In genomic region chr1:159838715-159839114, GRCh38 we compare ENCODE assay signal across 15 cellular contexts. TPM values are rescaled to one million over a fixed set of nuclear protein-coding genes. Genes with fewer than 3 reads are reported as not detected.
DNase-seq lines count a peak whose midpoint lies in the region; ATAC-seq and TF ChIP-seq lines count a peak whose summit lies in the region.
"Had no signal": no experiment of that assay in that cellular context is flagged by ENCODE, and none has a peak within 500 bp of the region (broad histone marks: within the 10 kb centered on the region; RNA-seq: fewer than 3 reads in every experiment).

No MANE protein-coding gene starts in this region.

- H3K9me3 ChIP-seq in transverse colon (no peaks in the 10 kb centered on the region), osteoblast (ENCODE audit: low read depth, low read length) (no peaks in the 10 kb centered on the region)
- H3K9me3 ChIP-seq: right atrium auricular region, vagina had no signal

- in situ Hi-C loops in transverse colon (cut with MboI; ENCODE audit: low pct_ligation_motif_present in 1 of 4, low pct_unique_long_range_greater_than_20kb in 1 of 4, low sequenced_read_pairs in 3 of 4): no loop called here

- ATAC-seq in activated naive CD4-positive, alpha-beta T cell treated with anti-CD3 and anti-CD28 coated beads, Interleukin-2, amount 50 U/mL, for 72 hours: peak; percentile 53 to 70
- ATAC-seq in HG02798 (IDR thresholded peaks at IDR 0.05; ENCODE audit: poor library complexity, unreplicated experiment): peak; percentile 33
- ATAC-seq in HG03521 (IDR thresholded peaks at IDR 0.05; ENCODE audit: unreplicated experiment): peak; percentile 39

- no peak for DNase-seq in activated naive CD4-positive, alpha-beta T cell treated with anti-CD3 and anti-CD28 coated beads, Interleukin-2, amount 50 U/mL, for 72 hours (ENCODE audit: low spot score in 2 of 2)
- DNase-seq in activated naive CD4-positive, alpha-beta T cell treated with anti-CD3 and anti-CD28 coated beads, Interleukin-2, amount 10 ng/mL, durations not matched to agents 7 days and 5 days: no peak
- DNase-seq in transverse colon (no peak), osteoblast (ENCODE audit: insufficient read length, low spot score, missing footprints) (no peak), GM20000 (ENCODE audit: low spot score) (no peak), NCI-H1417 treated with DMSO at 0.1 percent for 48 hours (lab: John Stamatoyannopoulos, UW) (no peak)
- DNase-seq: NCI-H1436 had no signal

- H3K4me3 ChIP-seq in transverse colon: no peak overlapping the region
- no peak overlapping the region for H3K4me3 ChIP-seq in osteoblast (ENCODE audit: insufficient read depth, low read length)
- H3K4me3 ChIP-seq: right atrium auricular region, vagina had no signal

- no peak overlapping the region for H3K27ac Mint-ChIP-seq in activated naive CD4-positive, alpha-beta T cell treated with anti-CD3 and anti-CD28 coated beads, Interleukin-2, amount 50 U/mL, for 72 hours
- no peak overlapping the region for H3K27ac Mint-ChIP-seq in activated naive CD4-positive, alpha-beta T cell treated with anti-CD3 and anti-CD28 coated beads, Interleukin-2, amount 10 ng/mL, durations not matched to agents 7 days and 5 days

- no peaks in the 10 kb centered on the region for H3K36me3 ChIP-seq in transverse colon
- no peaks in the 10 kb centered on the region for H3K36me3 ChIP-seq in osteoblast (ENCODE audit: insufficient read depth, low read length)
- H3K36me3 ChIP-seq: vagina had no signal

- TF ChIP-seq POLR2A in transverse colon (IDR thresholded peaks at IDR 0.05): no peak

- CTCF ChIA-PET in activated naive CD4-positive, alpha-beta T cell treated with anti-CD3 and anti-CD28 coated beads, Interleukin-2, amount 10 ng/mL, durations not matched to agents 7 days and 5 days (lab: Charles Lee): no interaction called here

- no peak overlapping the region for H2AFZ ChIP-seq in osteoblast (ENCODE audit: low read length)

- intact Hi-C loops in transverse colon (cut with DNase I; ENCODE audit: low total_unique reads): no loop called here

- H3K4me1 ChIP-seq in transverse colon: no peaks in the 10 kb centered on the region
- H3K4me1 ChIP-seq in osteoblast (ENCODE audit: insufficient read depth, low read length): no peaks in the 10 kb centered on the region
- H3K4me1 ChIP-seq: right atrium auricular region, vagina had no signal

- H3K27me3 ChIP-seq in transverse colon: no peaks in the 10 kb centered on the region
- no peaks in the 10 kb centered on the region for H3K27me3 ChIP-seq in osteoblast (ENCODE audit: insufficient read depth, low read length)
- H3K27me3 ChIP-seq: right atrium auricular region, vagina had no signal

- H3K79me2 ChIP-seq in osteoblast (ENCODE audit: insufficient read depth, low read length): no peaks in the 10 kb centered on the region

- no peak for TF ChIP-seq EP300 in transverse colon (IDR thresholded peaks at IDR 0.05; ENCODE audit: low read depth)

- WGBS in transverse colon (ENCODE audit: low coverage in 1 of 2), 2 donors: 80 to 100% methylated on average over 1 of the region's 1 CpG

- H3K4me1 Mint-ChIP-seq in activated naive CD4-positive, alpha-beta T cell treated with anti-CD3 and anti-CD28 coated beads, Interleukin-2, amount 10 ng/mL, durations not matched to agents 7 days and 5 days: peaks cover 6% of the 10 kb centered on the region

- no peaks in the 10 kb centered on the region for H3K36me3 Mint-ChIP-seq in activated naive CD4-positive, alpha-beta T cell treated with anti-CD3 and anti-CD28 coated beads, Interleukin-2, amount 50 U/mL, for 72 hours
- H3K36me3 Mint-ChIP-seq in activated naive CD4-positive, alpha-beta T cell treated with anti-CD3 and anti-CD28 coated beads, Interleukin-2, amount 10 ng/mL, durations not matched to agents 7 days and 5 days: no peaks in the 10 kb centered on the region

- H4K20me1 ChIP-seq in osteoblast (ENCODE audit: insufficient read depth, low read length): no peaks in the 10 kb centered on the region

- no peak overlapping the region for H3K4me2 ChIP-seq in osteoblast (ENCODE audit: insufficient read depth, low read length)

- peaks cover 15% of the 10 kb centered on the region for H3K27me3 Mint-ChIP-seq in activated naive CD4-positive, alpha-beta T cell treated with anti-CD3 and anti-CD28 coated beads, Interleukin-2, amount 10 ng/mL, durations not matched to agents 7 days and 5 days

- TF ChIP-seq CTCF in transverse colon (IDR thresholded peaks at IDR 0.05) (no peak), osteoblast (IDR thresholded peaks at IDR 0.05; ENCODE audit: extremely low read depth, low read depth, low read length) (no peak), GM20000 (IDR thresholded peaks at IDR 0.05; ENCODE audit: extremely low read depth, missing control alignments) (no peak)

- H3K9me3 Mint-ChIP-seq in activated naive CD4-positive, alpha-beta T cell treated with anti-CD3 and anti-CD28 coated beads, Interleukin-2, amount 50 U/mL, for 72 hours: no peaks in the 10 kb centered on the region
- no peaks in the 10 kb centered on the region for H3K9me3 Mint-ChIP-seq in activated naive CD4-positive, alpha-beta T cell treated with anti-CD3 and anti-CD28 coated beads, Interleukin-2, amount 10 ng/mL, durations not matched to agents 7 days and 5 days

- no peak overlapping the region for H3K4me3 Mint-ChIP-seq in activated naive CD4-positive, alpha-beta T cell treated with anti-CD3 and anti-CD28 coated beads, Interleukin-2, amount 10 ng/mL, durations not matched to agents 7 days and 5 days

- H3K27ac ChIP-seq in transverse colon: no peak overlapping the region
- H3K27ac ChIP-seq in osteoblast (ENCODE audit: low read depth, low read length): no peak overlapping the region
- H3K27ac ChIP-seq: right atrium auricular region, vagina had no signal

RNA-seq across cellular contexts. Expression of gene SLAMF8, which starts 12.0 kb away (rescaled TPM):
- under 1 TPM in 1 of 2 donors, not detected in 1; 0.21 TPM for total RNA-seq in activated naive CD4-positive, alpha-beta T cell treated with anti-CD3 and anti-CD28 coated beads, Interleukin-2, amount 50 U/mL, for 72 hours
- total RNA-seq in transverse colon (1 to 10 TPM in 3 of 4 donors, under 1 TPM in 1; 0.37 to 7.1 (median 2.3) TPM), osteoblast (under 0.01 and 0.36 TPM in 2 replicates)
- total RNA-seq: A673, bronchial epithelial cell, epithelial cell of proximal tubule had no signal

RNA-seq across cellular contexts. Expression of gene VSIG8, which starts 23.7 kb away (rescaled TPM):
- total RNA-seq in activated naive CD4-positive, alpha-beta T cell treated with anti-CD3 and anti-CD28 coated beads, Interleukin-2, amount 50 U/mL, for 72 hours: under 1 TPM in 1 of 2 donors, not detected in 1; 0.18 TPM
- total RNA-seq in transverse colon (not detected), osteoblast (not detected in 2 replicates)
- total RNA-seq: A673, bronchial epithelial cell, epithelial cell of proximal tubule, right atrium auricular region, vagina had no signal

RNA-seq across cellular contexts. Expression of gene FCRL6, which starts 36.6 kb away (rescaled TPM):
- not detected for total RNA-seq in activated naive CD4-positive, alpha-beta T cell treated with anti-CD3 and anti-CD28 coated beads, Interleukin-2, amount 50 U/mL, for 72 hours
- total RNA-seq in transverse colon: 1 to 10 TPM in 1 of 4 donors, under 1 TPM in 1, not detected in 2; 0.55 to 1.4 TPM
- total RNA-seq in osteoblast: not detected in 2 replicates
- total RNA-seq: bronchial epithelial cell, epithelial cell of proximal tubule, vagina had no signal

RNA-seq across cellular contexts. Expression of gene DUSP23, which starts 58.0 kb away (rescaled TPM):
- total RNA-seq in activated naive CD4-positive, alpha-beta T cell treated with anti-CD3 and anti-CD28 coated beads, Interleukin-2, amount 50 U/mL, for 72 hours: 10 to 100 TPM; 16.8 to 24.4 TPM
- total RNA-seq in transverse colon: 10 to 100 TPM in 3 of 4 donors, 1 to 10 TPM in 1; 9.7 to 96.4 (median 72.3) TPM
- total RNA-seq in osteoblast: 13.8 and 15.9 TPM in 2 replicates
- total RNA-seq: HT1080 had no signal
